Comparison of ENCODE assay signal across 1 cellular context in genomic region chr3:115644391-115644790, GRCh38.
TF ChIP-seq lines count a peak whose summit lies in the region.

No MANE protein-coding gene starts in this region.

TF ChIP-seq in SK-N-SH, 30 proteins besides CTCF, POLR2A, EP300 and RAD21:
- 0 out of 2 replicates have a peak, but pooled peaks have one; percentile 45 for TF ChIP-seq TEAD4 (IDR thresholded peaks at IDR 0.05; ENCODE audit: borderline replicate concordance, insufficient read depth)
- no peak for TF ChIP-seq FOXJ3 (CRISPR knock-in tag; IDR thresholded peaks at IDR 0.05)
- no peak for TF ChIP-seq MAX (IDR thresholded peaks at IDR 0.05; ENCODE audit: low read depth)
- peak; percentile 68; the same call in 1 of the 2 replicates for TF ChIP-seq MEF2A (IDR thresholded peaks at IDR 0.05; ENCODE audit: borderline replicate concordance, low read depth)
- no peak for TF ChIP-seq GATA2 (CRISPR knock-in tag; IDR thresholded peaks at IDR 0.05)
- TF ChIP-seq YY1 (IDR thresholded peaks at IDR 0.05; ENCODE audit: low read depth): no peak
- TF ChIP-seq IRF3 (IDR thresholded peaks at IDR 0.05; ENCODE audit: low read depth, low read length): no peak
- TF ChIP-seq EZH2phosphoT487 (IDR thresholded peaks at IDR 0.05; ENCODE audit: borderline replicate concordance, low read depth): no peak
- TF ChIP-seq CHD2 (IDR thresholded peaks at IDR 0.05; ENCODE audit: low read length, partially characterized antibody): no peak
- TF ChIP-seq USF2 (IDR thresholded peaks at IDR 0.05; ENCODE audit: borderline replicate concordance, low read depth, low read length): no peak
- 0 out of 2 replicates have a peak, but pooled peaks have one; percentile 18 for TF ChIP-seq POLR2AphosphoS5 (IDR thresholded peaks at IDR 0.05; ENCODE audit: low read depth, low read length)
- TF ChIP-seq GABPA (IDR thresholded peaks at IDR 0.05; ENCODE audit: low read depth): no peak
- no peak; the same call in 1 of the 2 replicates for TF ChIP-seq PBX3 (IDR thresholded peaks at IDR 0.05)
- no peak for TF ChIP-seq RXRA (IDR thresholded peaks at IDR 0.05; ENCODE audit: borderline replicate concordance, low read depth)
- TF ChIP-seq JUND (IDR thresholded peaks at IDR 0.05): no peak
- no peak for TF ChIP-seq TAF1 (IDR thresholded peaks at IDR 0.05; ENCODE audit: borderline replicate concordance, low read depth, low read length)
- TF ChIP-seq FOSL2 (IDR thresholded peaks at IDR 0.05; ENCODE audit: borderline replicate concordance, low read depth): no peak
